In the genomic region with DNA sequence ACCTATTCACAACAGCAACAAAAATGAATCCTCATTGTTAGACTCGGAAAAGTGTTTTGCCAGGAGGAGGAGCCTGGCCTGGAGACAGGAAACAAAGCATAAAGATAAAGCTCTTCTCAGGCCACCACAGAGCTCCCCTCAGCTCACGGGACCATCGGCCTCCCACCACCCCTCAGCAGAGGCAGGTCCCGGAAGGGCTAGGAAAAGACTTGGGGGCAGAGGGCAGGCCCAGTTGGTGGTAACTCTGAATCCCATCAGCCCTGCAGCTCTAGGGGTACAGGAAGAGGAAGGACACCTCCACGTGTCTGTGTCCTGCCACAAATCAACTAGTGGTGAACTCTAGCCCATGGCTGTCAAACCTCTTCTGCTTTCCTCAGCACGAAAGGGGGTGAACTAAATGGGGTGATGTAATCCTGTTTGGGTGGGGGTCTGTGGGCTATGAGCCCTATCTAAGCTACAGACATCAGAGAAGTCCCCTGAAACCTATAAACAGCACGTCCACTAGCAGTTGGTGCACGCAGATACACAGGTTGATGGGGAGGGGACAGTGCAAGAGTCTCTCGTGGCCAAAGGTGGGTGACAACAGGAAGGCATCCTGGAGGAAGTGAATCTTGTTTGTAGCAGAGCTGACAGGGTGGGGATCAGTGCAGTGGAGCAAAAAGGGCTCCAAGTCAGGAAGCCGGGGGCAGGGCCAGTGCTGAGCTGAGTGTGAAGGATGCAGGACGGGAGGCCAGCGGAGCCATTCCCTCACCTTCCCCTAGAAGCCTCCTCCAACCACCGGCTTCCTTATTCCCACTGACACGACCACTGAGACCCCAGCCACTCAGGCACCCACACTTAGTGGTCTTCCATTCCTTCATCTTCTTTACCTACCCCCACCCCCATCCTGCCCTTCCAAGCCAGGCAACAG, we compare ENCODE assay signal across 11 cellular contexts.
DNase-seq lines count a peak whose midpoint lies in the region; ATAC-seq and TF ChIP-seq lines count a peak whose summit lies in the region.
"Had no signal": no experiment of that assay in that cellular context is flagged by ENCODE, and none has a peak within 500 bp of the region (broad histone marks: within the 10 kb centered on the region; RNA-seq: fewer than 3 reads in every experiment).

No MANE protein-coding gene starts in this region.

- H3K27ac ChIP-seq in coronary artery (peak overlapping the region; percentile 90 to 98), upper lobe of right lung (peak overlapping the region; percentile 79)
- H3K27ac ChIP-seq: SJSA1 had no signal

- H3K4me3 Mint-ChIP-seq in naive B cell, result peak overlapping the region in 3 of 8 donors; percentile 30 to 55 (median 50)
- no peak overlapping the region for H3K4me3 Mint-ChIP-seq in activated CD4-positive, alpha-beta T cell treated with anti-CD3 and anti-CD28 coated beads, Interleukin-2, amount 10 ng/mL, durations not matched to agents 24 days and 14 days
- H3K4me3 Mint-ChIP-seq: activated naive CD4-positive, alpha-beta T cell treated with anti-CD3 and anti-CD28 coated beads, Interleukin-2, amount 50 U/mL, for 24 hours; type B pancreatic cell had no signal

- peaks cover 0 to 7% (median 0%) of the 10 kb centered on the region in 3 donors for H3K27me3 Mint-ChIP-seq in naive B cell
- no peaks in the 10 kb centered on the region for H3K27me3 Mint-ChIP-seq in activated CD4-positive, alpha-beta T cell treated with anti-CD3 and anti-CD28 coated beads, Interleukin-2, amount 10 ng/mL, durations not matched to agents 24 days and 14 days

- peaks cover 18 to 27% (median 19%) of the 10 kb centered on the region in 3 donors for H3K4me1 Mint-ChIP-seq in naive B cell
- H3K4me1 Mint-ChIP-seq in activated CD4-positive, alpha-beta T cell treated with anti-CD3 and anti-CD28 coated beads, Interleukin-2, amount 10 ng/mL, durations not matched to agents 24 days and 14 days, result no peaks in the 10 kb centered on the region
- H3K4me1 Mint-ChIP-seq: activated naive CD4-positive, alpha-beta T cell treated with anti-CD3 and anti-CD28 coated beads, Interleukin-2, amount 50 U/mL, for 24 hours had no signal

- intact Hi-C loops in upper lobe of right lung (cut with DNase I), result no loop called here
- intact Hi-C loops in activated CD4-positive, alpha-beta T cell treated with anti-CD3 and anti-CD28 coated beads, Interleukin-2, amount 10 ng/mL, durations not matched to agents 24 days and 14 days (cut with micrococcal nuclease), result no loop called here

- H3K27me3 ChIP-seq in upper lobe of right lung, result no peaks in the 10 kb centered on the region
- H3K27me3 ChIP-seq: SJSA1 had no signal

- H3K9me3 ChIP-seq in upper lobe of right lung, result no peaks in the 10 kb centered on the region
- H3K9me3 ChIP-seq: SJSA1 had no signal

- H3K4me3 ChIP-seq in coronary artery, result peak overlapping the region; percentile 81
- H3K4me3 ChIP-seq in upper lobe of right lung, result no peak overlapping the region
- H3K4me3 ChIP-seq: SJSA1 had no signal

- H3K9me3 Mint-ChIP-seq in naive B cell, result peaks cover 0 to 3% (median 0%) of the 10 kb centered on the region in 7 donors
- no peaks in the 10 kb centered on the region for H3K9me3 Mint-ChIP-seq in activated CD4-positive, alpha-beta T cell treated with anti-CD3 and anti-CD28 coated beads, Interleukin-2, amount 10 ng/mL, durations not matched to agents 24 days and 14 days
- H3K9me3 Mint-ChIP-seq: activated naive CD4-positive, alpha-beta T cell treated with anti-CD3 and anti-CD28 coated beads, Interleukin-2, amount 50 U/mL, for 24 hours; type B pancreatic cell had no signal

- H3K4me1 ChIP-seq in upper lobe of right lung, result peaks cover 40% of the 10 kb centered on the region

- DNase-seq in NOMO-1 treated with dmso at 0.1 percent for 144 hours (lab: John Stamatoyannopoulos, UW; ENCODE audit: unreplicated experiment) (peak; percentile 50), coronary artery (ENCODE audit: low spot score) (no peak), naive B cell (no peak), upper lobe of right lung (no peak), NCI-H748 treated with DMSO at 0.1 percent for 48 hours (lab: John Stamatoyannopoulos, UW) (no peak)
- no peak for DNase-seq in stimulated activated CD4-positive, alpha-beta T cell treated with anti-CD3 and anti-CD28 coated beads, Interleukin-12 subunit alpha, Interleukin-12 subunit beta, amount 100 ng/mL, for 4 hours
- no peak for DNase-seq in activated CD4-positive, alpha-beta T cell treated with anti-CD3 and anti-CD28 coated beads, Interleukin-2, amount 10 ng/mL, durations not matched to agents 24 days and 14 days
- DNase-seq: activated CD4-positive, alpha-beta T cell treated with anti-CD3 and anti-CD28 coated beads, Interleukin-2, amount 50 U/mL, for 4 hours had no signal

- H3K36me3 Mint-ChIP-seq in naive B cell, result no peaks in the 10 kb centered on the region
- H3K36me3 Mint-ChIP-seq in activated CD4-positive, alpha-beta T cell treated with anti-CD3 and anti-CD28 coated beads, Interleukin-2, amount 10 ng/mL, durations not matched to agents 24 days and 14 days (ENCODE audit: low read depth), result no peaks in the 10 kb centered on the region
- H3K36me3 Mint-ChIP-seq: activated naive CD4-positive, alpha-beta T cell treated with anti-CD3 and anti-CD28 coated beads, Interleukin-2, amount 50 U/mL, for 24 hours had no signal

- ATAC-seq in naive B cell (ENCODE audit: low read depth in 2 of 2), result peak; percentile 30 to 54
- no peak for ATAC-seq in upper lobe of right lung

- TF ChIP-seq CTCF in coronary artery (IDR thresholded peaks at IDR 0.05) (no peak), upper lobe of right lung (IDR thresholded peaks at IDR 0.05) (no peak)

- peak overlapping the region in 4 of 6 donors; percentile 3 to 27 (median 16) for H3K27ac Mint-ChIP-seq in naive B cell
- H3K27ac Mint-ChIP-seq in activated CD4-positive, alpha-beta T cell treated with anti-CD3 and anti-CD28 coated beads, Interleukin-2, amount 10 ng/mL, durations not matched to agents 24 days and 14 days, result no peak overlapping the region
- H3K27ac Mint-ChIP-seq: activated naive CD4-positive, alpha-beta T cell treated with anti-CD3 and anti-CD28 coated beads, Interleukin-2, amount 50 U/mL, for 24 hours had no signal

- H3K36me3 ChIP-seq in upper lobe of right lung, result peaks cover 12% of the 10 kb centered on the region
- H3K36me3 ChIP-seq: SJSA1 had no signal
